Comparison of ENCODE assay signal across 1 cellular context in the genomic region with DNA sequence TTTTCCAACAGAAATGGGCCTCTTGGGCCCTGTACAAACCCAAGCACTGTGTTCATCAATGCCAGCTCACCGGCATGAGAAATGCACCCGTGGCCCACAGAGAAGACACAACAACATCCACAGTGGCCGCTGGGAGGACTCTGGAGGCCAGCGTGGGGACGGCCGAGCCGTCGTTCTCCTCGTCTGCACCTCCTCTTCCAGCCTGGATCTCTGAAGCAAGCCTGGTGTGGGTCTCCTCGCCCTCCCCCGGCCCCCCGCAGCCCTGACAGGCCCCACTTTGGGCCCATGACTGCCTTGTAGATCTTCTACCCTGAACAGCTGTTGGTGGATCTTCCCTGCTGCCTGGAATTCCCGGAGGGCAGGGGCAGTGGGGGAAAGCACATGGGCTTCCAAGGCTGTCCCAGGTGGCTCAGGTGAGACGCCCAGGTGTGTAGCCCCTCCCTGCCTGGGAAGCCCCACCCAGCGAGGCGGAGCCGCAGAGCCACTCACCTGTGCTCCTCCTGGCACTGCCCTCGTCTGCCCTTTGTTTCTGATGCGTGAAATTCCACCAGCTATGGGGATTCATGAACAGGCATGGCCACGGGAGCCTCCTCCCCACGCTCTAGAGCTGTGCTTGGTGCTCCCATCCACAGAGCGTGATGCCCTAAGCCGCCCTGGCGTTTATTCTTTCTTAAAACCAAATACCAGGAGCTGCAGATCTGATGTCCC.
TF ChIP-seq lines count a peak whose summit lies in the region.

No MANE protein-coding gene starts in this region.

TF ChIP-seq in H1, 55 proteins besides CTCF, POLR2A, EP300 and RAD21:
- TF ChIP-seq SUZ12 (IDR thresholded peaks at IDR 0.05; ENCODE audit: low read length) (no peak), PHF8 (conservative IDR thresholded peaks at IDR 0.05; ENCODE audit: low read depth, low read length) (no peak), EGR1 (IDR thresholded peaks at IDR 0.05; ENCODE audit: borderline replicate concordance, low read depth, low read length) (no peak), TBP (IDR thresholded peaks at IDR 0.05; ENCODE audit: low read depth, low read length) (no peak), YY1 (IDR thresholded peaks at IDR 0.05; ENCODE audit: low read depth, low read length) (no peak), SAP30 (IDR thresholded peaks at IDR 0.05; ENCODE audit: insufficient read depth, insufficient replicate concordance, low read length) (no peak), KDM4A (IDR thresholded peaks at IDR 0.05; ENCODE audit: low read depth, low read length, severe bottlenecking) (no peak)
- TF ChIP-seq, protein P1, sequence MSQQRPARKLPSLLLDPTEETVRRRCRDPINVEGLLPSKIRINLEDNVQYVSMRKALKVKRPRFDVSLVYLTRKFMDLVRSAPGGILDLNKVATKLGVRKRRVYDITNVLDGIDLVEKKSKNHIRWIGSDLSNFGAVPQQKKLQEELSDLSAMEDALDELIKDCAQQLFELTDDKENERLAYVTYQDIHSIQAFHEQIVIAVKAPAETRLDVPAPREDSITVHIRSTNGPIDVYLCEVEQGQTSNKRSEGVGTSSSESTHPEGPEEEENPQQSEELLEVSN (IDR thresholded peaks at IDR 0.05) = 0 out of 2 replicates have a peak, but pooled peaks have one; percentile 16
